ENCODE assay signal across 8 cellular contexts in the genomic region with DNA sequence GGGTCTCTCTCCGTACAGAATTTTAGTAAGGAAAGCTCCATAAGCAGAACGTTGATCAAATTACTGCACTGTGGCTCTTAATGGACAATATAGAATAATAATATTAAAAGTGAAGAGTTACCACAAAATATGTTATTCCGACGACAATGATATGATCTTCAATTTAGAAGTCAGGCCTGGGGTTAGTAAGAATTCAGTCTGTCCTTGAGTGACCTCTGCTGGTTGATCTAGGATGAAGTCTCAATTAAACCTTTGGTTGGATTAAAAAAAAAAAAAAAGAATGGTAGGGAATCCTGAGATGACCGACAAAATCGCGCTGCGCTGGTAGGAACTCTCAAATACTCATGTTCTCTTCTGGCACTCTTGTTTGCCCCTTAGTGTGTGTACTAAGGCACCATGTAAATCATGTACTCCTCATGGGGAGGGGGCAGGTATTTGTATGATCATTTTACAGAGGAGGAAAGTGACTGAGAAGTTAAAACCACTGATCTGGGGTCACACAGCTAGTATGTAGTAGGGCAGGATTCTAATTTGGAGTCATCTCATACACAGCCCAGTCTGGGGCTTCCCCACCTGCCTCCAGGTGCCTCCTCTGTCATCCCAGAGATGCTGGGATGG.
DNase-seq lines count a peak whose midpoint lies in the region; ATAC-seq and TF ChIP-seq lines count a peak whose summit lies in the region.

No MANE protein-coding gene starts in this region.

- H3K4me3 ChIP-seq in lower leg skin (ENCODE audit: low read depth, poor library complexity, severe bottlenecking): no peak overlapping the region

- DNase-seq in NOMO-1 (lab: John Stamatoyannopoulos, UW; ENCODE audit: unreplicated experiment in 2 of 2) (peak; percentile 23 to 61), NOMO-1 treated with dmso at 0.1 percent for 144 hours (lab: John Stamatoyannopoulos, UW; ENCODE audit: unreplicated experiment) (no peak), M059J (ENCODE audit: low read depth) (peak; percentile 66), SK-MEL-5 (ENCODE audit: low read depth, low spot score) (peak; percentile 84), foreskin keratinocyte (peak in 1 of 2 donors; percentile 18), putamen (ENCODE audit: low spot score) (peak; percentile 52), lower leg skin (ENCODE audit: low spot score in 2 of 2) (no peak), GDM1 (lab: John Stamatoyannopoulos, UW) (no peak)

- no peak overlapping the region for H3K27ac ChIP-seq in foreskin keratinocyte

- peak; percentile 41 for ATAC-seq in foreskin keratinocyte

- WGBS in lower leg skin, 2 donors: 11 to 12% methylated on average over 8 of the region's 8 CpGs

- in situ Hi-C loops in SK-MEL-5 (cut with HindIII; ENCODE audit: low pct_unique_long_range_greater_than_20kb, low sequenced_read_pairs): no loop called here

- no peaks in the 10 kb centered on the region for H3K4me1 ChIP-seq in foreskin keratinocyte

- intact Hi-C loops in lower leg skin (cut with DNase I; ENCODE audit: low total_unique reads): loop anchor here (2.0 to 10.0 kb wide), 3 partner anchors 132 to 461 kb away; no protein-coding TSS in a partner anchor

- TF ChIP-seq CTCF in foreskin keratinocyte (conservative IDR thresholded peaks at IDR 0.05): peak; percentile 70
- no peak for TF ChIP-seq CTCF in lower leg skin (IDR thresholded peaks at IDR 0.05)

- peaks cover 49% of the 10 kb centered on the region for H3K27me3 ChIP-seq in foreskin keratinocyte

- no peak for TF ChIP-seq POLR2A in lower leg skin (IDR thresholded peaks at IDR 0.05)

Comparison
In these comparisons a context has a peak if more than half of its experiments do, and no peak if none do; other contexts are left out.
1. DNase-seq: peak in NOMO-1 (2 of 2), M059J (single experiment), SK-MEL-5 (single experiment) and putamen (single experiment); none in NOMO-1 treated with dmso at 0.1 percent for 144 hours (single experiment), lower leg skin (0 of 2) and GDM1 (single experiment).